ENCODE assay signal across 8 cellular contexts in genomic region chr3:120160050-120160449, GRCh38.
DNase-seq lines count a peak whose midpoint lies in the region; ATAC-seq and TF ChIP-seq lines count a peak whose summit lies in the region.

No MANE protein-coding gene starts in this region.

- no CpG with 5 or more reads among the region's 1 CpG for WGBS in right lobe of liver (ENCODE audit: insufficient coverage, low coverage, low lambda C conversion rate, missing lambda C conversion rate)

- CTCF ChIA-PET in AG04450 (lab: Charles Lee): interaction anchor here (1.1 to 1.4 kb wide), 2 partner anchors 11 to 85 kb away, joined by 3 read pairs; no protein-coding TSS in a partner anchor

- peaks cover 11% of the 10 kb centered on the region for H3K27me3 Mint-ChIP-seq in activated T-cell treated with anti-CD3 and anti-CD28 coated beads, Interleukin-2, amount 50 U/mL, for 4 hours (ENCODE audit: low read depth)

- ATAC-seq in right lobe of liver (peak; percentile 66 to 78 (median 72)), HG02973 (IDR thresholded peaks at IDR 0.05; ENCODE audit: unreplicated experiment) (no peak)
- no peak for ATAC-seq in activated T-cell treated with anti-CD3 and anti-CD28 coated beads, Interleukin-2, amount 50 U/mL, for 4 hours

- H3K27me3 ChIP-seq in AG04450 (ENCODE audit: control insufficient read depth, insufficient read depth, low read length) (no peaks in the 10 kb centered on the region), breast epithelium (no peaks in the 10 kb centered on the region), right lobe of liver (no peaks in the 10 kb centered on the region)

- intact Hi-C loops in breast epithelium (cut with DNase I; ENCODE audit: low total_unique reads) (no loop called here), right lobe of liver (cut with DNase I) (no loop called here)

- no peak for TF ChIP-seq POLR2A in breast epithelium (IDR thresholded peaks at IDR 0.05)
- TF ChIP-seq POLR2A in right lobe of liver (IDR thresholded peaks at IDR 0.05): no peak

- DNase-seq in AG04450 (ENCODE audit: low read depth, low spot score): peak; percentile 94
- peak; percentile 84 for DNase-seq in LoVo (ENCODE audit: low spot score)
- peak; percentile 67 to 84 for DNase-seq in breast epithelium (ENCODE audit: low spot score in 2 of 2)
- no peak for DNase-seq in right lobe of liver
- DNase-seq in activated T-cell treated with anti-CD3 and anti-CD28 coated beads, Interleukin-2, amount 50 U/mL, for 4 hours: no peak
- no peak for DNase-seq in DMS114 treated with DMSO at 0.1 percent for 48 hours (lab: John Stamatoyannopoulos, UW; ENCODE audit: unreplicated experiment)
- no peak for DNase-seq in SHP77 treated with DMSO at 0.1 percent for 48 hours (lab: John Stamatoyannopoulos, UW)

- peaks cover 11% of the 10 kb centered on the region for H3K9me3 Mint-ChIP-seq in activated T-cell treated with anti-CD3 and anti-CD28 coated beads, Interleukin-2, amount 50 U/mL, for 4 hours

- no peak overlapping the region for H3K4me3 Mint-ChIP-seq in activated T-cell treated with anti-CD3 and anti-CD28 coated beads, Interleukin-2, amount 50 U/mL, for 4 hours

- TF ChIP-seq CTCF in AG04450 (IDR thresholded peaks at IDR 0.05; ENCODE audit: low read depth, low read length): no peak
- no peak for TF ChIP-seq CTCF in breast epithelium (IDR thresholded peaks at IDR 0.05)
- no peak for TF ChIP-seq CTCF in right lobe of liver (IDR thresholded peaks at IDR 0.05)

- POLR2A ChIA-PET in AG04450 (lab: Yijun Ruan, JAX): interaction anchor here (1.2 to 1.8 kb wide), 4 partner anchors 10 to 67 kb away, joined by 3 to 25 read pairs (median 6); partner anchors contain the start of gene GSK3B

- peaks cover 4% of the 10 kb centered on the region for H3K36me3 Mint-ChIP-seq in activated T-cell treated with anti-CD3 and anti-CD28 coated beads, Interleukin-2, amount 50 U/mL, for 4 hours (ENCODE audit: insufficient read depth)

- H3K4me1 Mint-ChIP-seq in activated T-cell treated with anti-CD3 and anti-CD28 coated beads, Interleukin-2, amount 50 U/mL, for 4 hours (ENCODE audit: low read depth): no peaks in the 10 kb centered on the region

- peaks cover 9% of the 10 kb centered on the region for H3K9me3 ChIP-seq in AG04450 (ENCODE audit: control insufficient read depth, insufficient read depth, low read length)
- H3K9me3 ChIP-seq in breast epithelium: peaks cover 3 to 4% of the 10 kb centered on the region in 2 donors
- no peaks in the 10 kb centered on the region for H3K9me3 ChIP-seq in right lobe of liver

- no peaks in the 10 kb centered on the region for H3K36me3 ChIP-seq in breast epithelium
- H3K36me3 ChIP-seq in right lobe of liver: no peaks in the 10 kb centered on the region

- peak overlapping the region; percentile 88 for H3K27ac ChIP-seq in AG04450 (ENCODE audit: low read depth, low read length)
- H3K27ac ChIP-seq in breast epithelium: peak overlapping the region in 1 of 2 donors; percentile 33
- H3K27ac ChIP-seq in right lobe of liver: no peak overlapping the region

- H3K4me1 ChIP-seq in breast epithelium (no peaks in the 10 kb centered on the region), right lobe of liver (no peaks in the 10 kb centered on the region)

- no peak overlapping the region for H3K4me3 ChIP-seq in AG04450 (ENCODE audit: low read depth, low read length)
- no peak overlapping the region for H3K4me3 ChIP-seq in breast epithelium
- no peak overlapping the region for H3K4me3 ChIP-seq in right lobe of liver

Comparison
In these comparisons a context has a peak if more than half of its experiments do, and no peak if none do; other contexts are left out.
1. DNase-seq: peak in AG04450 (single experiment), LoVo (single experiment) and breast epithelium (2 of 2); none in right lobe of liver (0 of 3), activated T-cell treated with anti-CD3 and anti-CD28 coated beads, Interleukin-2, amount 50 U/mL, for 4 hours (single experiment), DMS114 treated with DMSO at 0.1 percent for 48 hours (single experiment) and SHP77 treated with DMSO at 0.1 percent for 48 hours (single experiment).
2. ATAC-seq: peak in right lobe of liver (4 of 4); none in activated T-cell treated with anti-CD3 and anti-CD28 coated beads, Interleukin-2, amount 50 U/mL, for 4 hours (0 of 2) and HG02973 (single experiment).